18 cellular contexts compared by ENCODE assay signal in the genomic region with DNA sequence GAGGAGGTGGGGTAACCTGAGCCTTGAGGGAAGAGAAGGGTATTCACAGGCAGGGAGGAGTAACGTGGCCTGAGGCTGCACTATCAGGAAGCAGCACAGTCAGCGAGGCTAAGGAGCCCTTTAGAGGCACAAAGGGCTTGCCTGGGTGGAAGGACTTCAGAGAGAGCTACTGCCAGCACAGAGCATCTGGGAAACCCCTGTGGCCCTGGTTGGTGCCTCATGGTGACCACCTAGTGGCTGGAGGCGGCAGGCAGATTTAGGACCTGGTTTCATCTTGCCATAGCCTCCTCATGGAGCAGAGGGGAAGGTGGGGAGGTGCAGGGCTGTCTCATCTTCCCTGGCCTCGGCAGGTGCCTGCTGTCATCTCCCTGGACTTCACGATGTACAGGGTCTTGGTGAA.
A peak's percentile ranks its signal among the peaks of the same experiment; 100 is the strongest.
DNase-seq lines count a peak whose midpoint lies in the region; ATAC-seq and TF ChIP-seq lines count a peak whose summit lies in the region.
"Had no signal": no experiment of that assay in that cellular context is flagged by ENCODE, and none has a peak within 500 bp of the region (broad histone marks: within the 10 kb centered on the region; RNA-seq: fewer than 3 reads in every experiment).

No MANE protein-coding gene starts in this region.

- no peak overlapping the region for H3K27ac ChIP-seq in Karpas-422 (ENCODE audit: low read length)
- H3K27ac ChIP-seq: HL-60, SK-N-MC had no signal

- no peaks in the 10 kb centered on the region for H3K9me2 ChIP-seq in Karpas-422 (replicated peaks; ENCODE audit: insufficient read depth, low read length)

- no peak overlapping the region for H3K4me2 ChIP-seq in Karpas-422 (ENCODE audit: low read depth, low read length, poor library complexity, severe bottlenecking)

- H3K9ac ChIP-seq in Karpas-422 (ENCODE audit: low read length) = no peak overlapping the region

- H3K4me1 Mint-ChIP-seq in WTC11 (peaks cover 4% of the 10 kb centered on the region), type B pancreatic cell (ENCODE audit: unreplicated experiment) (peaks cover 3% of the 10 kb centered on the region)

- H3K27me3 Mint-ChIP-seq in WTC11 (ENCODE audit: low read depth) = no peaks in the 10 kb centered on the region; the same call in 1 of the 2 replicates
- peaks cover 7% of the 10 kb centered on the region for H3K27me3 Mint-ChIP-seq in type B pancreatic cell
- H3K27me3 Mint-ChIP-seq: natural killer cell treated with Interleukin-12 subunit alpha and Interleukin-12 subunit beta and Interleukin-15 and Interleukin-18, amount 100 ng/mL, for 72 hours; stimulated activated naive CD8-positive, alpha-beta T cell treated with anti-CD3 and anti-CD28 coated beads, Interleukin-15, amount 100 ng/mL, for 72 hours had no signal

- H4K20me1 ChIP-seq in Karpas-422 (ENCODE audit: insufficient read depth, low read depth, low read length) = no peaks in the 10 kb centered on the region

- H3K36me3 ChIP-seq in Karpas-422 (ENCODE audit: insufficient read depth, low read length) = no peaks in the 10 kb centered on the region

- no peaks in the 10 kb centered on the region for H3K9me3 Mint-ChIP-seq in WTC11
- H3K9me3 Mint-ChIP-seq in type B pancreatic cell = no peaks in the 10 kb centered on the region
- H3K9me3 Mint-ChIP-seq: activated T-cell treated with anti-CD3 and anti-CD28 coated beads, Interleukin-2, amount 50 U/mL, for 72 hours; natural killer cell treated with Interleukin-12 subunit alpha and Interleukin-12 subunit beta and Interleukin-15 and Interleukin-18, amount 100 ng/mL, for 72 hours; stimulated activated naive CD8-positive, alpha-beta T cell treated with anti-CD3 and anti-CD28 coated beads, Interleukin-15, amount 100 ng/mL, for 72 hours had no signal

- peak; percentile 8 for DNase-seq in NOMO-1 treated with dmso at 0.1 percent for 144 hours (lab: John Stamatoyannopoulos, UW; ENCODE audit: unreplicated experiment)
- no peak for DNase-seq in NOMO-1 (lab: John Stamatoyannopoulos, UW; ENCODE audit: unreplicated experiment in 2 of 2)
- peak; percentile 46 for DNase-seq in Karpas-422
- peak; percentile 49 for DNase-seq in WTC11 (ENCODE audit: low spot score)
- no peak for DNase-seq in type B pancreatic cell (ENCODE audit: extremely low spot score, unreplicated experiment)
- DNase-seq in NCI-H510A (lab: John Stamatoyannopoulos, UW) = no peak
- no peak for DNase-seq in anterior cingulate cortex (lab: John Stamatoyannopoulos, UW)
- no peak for DNase-seq in occipital lobe (lab: John Stamatoyannopoulos, UW)
- DNase-seq: activated CD4-positive, alpha-beta T cell treated with anti-CD3 and anti-CD28 coated beads, Interleukin-2, amount 50 U/mL, for 4 hours; activated T-cell treated with anti-CD3 and anti-CD28 coated beads, Interleukin-2, amount 50 U/mL, for 72 hours; cerebellar nuclear complex; foreskin melanocyte; NCI-H2081 treated with DMSO at 0.1 percent for 48 hours; stimulated activated CD4-positive, alpha-beta T cell treated with anti-CD3 and anti-CD28 coated beads, Interleukin-15, amount 100 ng/mL, for 24 hours; stimulated activated naive CD8-positive, alpha-beta T cell treated with anti-CD3 and anti-CD28 coated beads, Interleukin-15, amount 100 ng/mL, for 72 hours had no signal

- no peaks in the 10 kb centered on the region for H3K27me3 ChIP-seq in Karpas-422 (ENCODE audit: low read length)

- POLR2A ChIA-PET in WTC11 (lab: Charles Lee) = no interaction called here

- TF ChIP-seq CTCF in WTC11 (IDR thresholded peaks at IDR 0.05) (no peak), type B pancreatic cell (conservative IDR thresholded peaks at IDR 0.05) (peak; percentile 32)

- H3K4me3 Mint-ChIP-seq in WTC11 (no peak overlapping the region), type B pancreatic cell (no peak overlapping the region)
- H3K4me3 Mint-ChIP-seq: activated T-cell treated with anti-CD3 and anti-CD28 coated beads, Interleukin-2, amount 50 U/mL, for 72 hours; natural killer cell treated with Interleukin-12 subunit alpha and Interleukin-12 subunit beta and Interleukin-15 and Interleukin-18, amount 100 ng/mL, for 72 hours; stimulated activated naive CD8-positive, alpha-beta T cell treated with anti-CD3 and anti-CD28 coated beads, Interleukin-15, amount 100 ng/mL, for 72 hours had no signal

- no peak overlapping the region for H3K4me3 ChIP-seq in Karpas-422 (ENCODE audit: low read length)
- H3K4me3 ChIP-seq: SK-N-MC had no signal

- H3K4me1 ChIP-seq in Karpas-422 (ENCODE audit: low read length) = peaks cover 15% of the 10 kb centered on the region

- H3K36me3 Mint-ChIP-seq in WTC11 (no peaks in the 10 kb centered on the region), type B pancreatic cell (no peaks in the 10 kb centered on the region)
- H3K36me3 Mint-ChIP-seq: natural killer cell treated with Interleukin-12 subunit alpha and Interleukin-12 subunit beta and Interleukin-15 and Interleukin-18, amount 100 ng/mL, for 72 hours had no signal

- no peaks in the 10 kb centered on the region for H3K9me3 ChIP-seq in Karpas-422 (ENCODE audit: low read length)

- H3K27ac Mint-ChIP-seq in WTC11 (no peak overlapping the region), type B pancreatic cell (no peak overlapping the region)
- H3K27ac Mint-ChIP-seq: activated T-cell treated with anti-CD3 and anti-CD28 coated beads, Interleukin-2, amount 50 U/mL, for 72 hours; natural killer cell treated with Interleukin-12 subunit alpha and Interleukin-12 subunit beta and Interleukin-15 and Interleukin-18, amount 100 ng/mL, for 72 hours had no signal

- CTCF ChIA-PET in WTC11 (lab: Charles Lee) = interaction anchor here (0.7 to 1.4 kb wide), 7 partner anchors 34 to 289 kb away, joined by 3 to 7 read pairs (median 3); partner anchors contain the start of gene TTLL12

- H3K79me2 ChIP-seq in Karpas-422 (ENCODE audit: low read length) = no peaks in the 10 kb centered on the region

- ATAC-seq in WTC11 = peak; percentile 80
- ATAC-seq: activated T-cell treated with anti-CD3 and anti-CD28 coated beads, Interleukin-2, amount 50 U/mL, for 72 hours; natural killer cell treated with Interleukin-12 subunit alpha and Interleukin-12 subunit beta and Interleukin-15 and Interleukin-18, amount 100 ng/mL, for 72 hours; stimulated activated naive CD8-positive, alpha-beta T cell treated with anti-CD3 and anti-CD28 coated beads, Interleukin-15, amount 100 ng/mL, for 72 hours had no signal

- H2AFZ ChIP-seq in Karpas-422 (ENCODE audit: low read length) = no peak overlapping the region

TF ChIP-seq in WTC11, 78 proteins besides CTCF, POLR2A, EP300 and RAD21:
- TF ChIP-seq ESRRA (CRISPR knock-in tag; IDR thresholded peaks at IDR 0.05; ENCODE audit: borderline replicate concordance) (no peak), KAT7 (CRISPR knock-in tag; IDR thresholded peaks at IDR 0.05; ENCODE audit: borderline replicate concordance) (no peak)
TF ChIP-seq in WTC11: peak in this region for 0.

Comparison
In these comparisons a context has a peak if more than half of its experiments do, and no peak if none do; other contexts are left out.
1. DNase-seq: peak in NOMO-1 treated with dmso at 0.1 percent for 144 hours (single experiment), Karpas-422 (single experiment) and WTC11 (single experiment); none in NOMO-1 (0 of 2), type B pancreatic cell (single experiment), NCI-H510A (single experiment), anterior cingulate cortex (0 of 58) and occipital lobe (single experiment).